2 cellular contexts compared by ENCODE assay signal in the genomic region with DNA sequence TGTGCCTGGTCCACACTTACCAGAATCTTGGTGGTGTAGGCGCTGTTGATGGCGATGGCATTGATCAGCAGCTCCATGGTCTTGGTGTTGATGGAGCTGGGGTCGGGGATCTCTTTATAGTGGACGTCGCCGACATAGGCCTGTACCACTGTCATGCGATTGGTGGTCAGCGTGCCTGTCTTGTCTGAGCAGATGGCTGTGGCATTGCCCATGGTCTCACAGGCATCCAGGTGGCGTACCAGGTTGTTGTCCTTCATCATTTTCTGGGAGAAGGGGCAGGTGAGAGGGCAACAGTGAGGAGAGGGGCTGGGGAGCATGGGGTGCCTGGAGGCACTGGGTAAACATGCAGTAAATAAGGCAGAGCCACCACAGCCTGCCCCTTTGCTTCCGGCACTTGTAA.
TF ChIP-seq lines count a peak whose summit lies in the region.

No MANE protein-coding gene starts in this region.

TF ChIP-seq in GM23338, 12 proteins besides CTCF, POLR2A, EP300 and RAD21 (continued from another document):
- no peak for TF ChIP-seq ETS1 (IDR thresholded peaks at IDR 0.05)
- no peak for TF ChIP-seq ZNF114 (CRISPR knock-in tag; IDR thresholded peaks at IDR 0.05)
- TF ChIP-seq ZNF331 (CRISPR knock-in tag; IDR thresholded peaks at IDR 0.05; ENCODE audit: low read depth), result no peak

TF ChIP-seq in WTC11, 78 proteins besides CTCF, POLR2A, EP300 and RAD21:
- TF ChIP-seq, protein P1, sequence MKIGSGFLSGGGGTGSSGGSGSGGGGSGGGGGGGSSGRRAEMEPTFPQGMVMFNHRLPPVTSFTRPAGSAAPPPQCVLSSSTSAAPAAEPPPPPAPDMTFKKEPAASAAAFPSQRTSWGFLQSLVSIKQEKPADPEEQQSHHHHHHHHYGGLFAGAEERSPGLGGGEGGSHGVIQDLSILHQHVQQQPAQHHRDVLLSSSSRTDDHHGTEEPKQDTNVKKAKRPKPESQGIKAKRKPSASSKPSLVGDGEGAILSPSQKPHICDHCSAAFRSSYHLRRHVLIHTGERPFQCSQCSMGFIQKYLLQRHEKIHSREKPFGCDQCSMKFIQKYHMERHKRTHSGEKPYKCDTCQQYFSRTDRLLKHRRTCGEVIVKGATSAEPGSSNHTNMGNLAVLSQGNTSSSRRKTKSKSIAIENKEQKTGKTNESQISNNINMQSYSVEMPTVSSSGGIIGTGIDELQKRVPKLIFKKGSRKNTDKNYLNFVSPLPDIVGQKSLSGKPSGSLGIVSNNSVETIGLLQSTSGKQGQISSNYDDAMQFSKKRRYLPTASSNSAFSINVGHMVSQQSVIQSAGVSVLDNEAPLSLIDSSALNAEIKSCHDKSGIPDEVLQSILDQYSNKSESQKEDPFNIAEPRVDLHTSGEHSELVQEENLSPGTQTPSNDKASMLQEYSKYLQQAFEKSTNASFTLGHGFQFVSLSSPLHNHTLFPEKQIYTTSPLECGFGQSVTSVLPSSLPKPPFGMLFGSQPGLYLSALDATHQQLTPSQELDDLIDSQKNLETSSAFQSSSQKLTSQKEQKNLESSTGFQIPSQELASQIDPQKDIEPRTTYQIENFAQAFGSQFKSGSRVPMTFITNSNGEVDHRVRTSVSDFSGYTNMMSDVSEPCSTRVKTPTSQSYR (CRISPR knock-in tag; IDR thresholded peaks at IDR 0.05), result no peak
- TF ChIP-seq ZNF396 (CRISPR knock-in tag; IDR thresholded peaks at IDR 0.05; ENCODE audit: borderline replicate concordance) (no peak), ZBTB21 (CRISPR knock-in tag; IDR thresholded peaks at IDR 0.05; ENCODE audit: borderline replicate concordance) (no peak), JUN (CRISPR knock-in tag; IDR thresholded peaks at IDR 0.05) (no peak), NFATC4 (CRISPR knock-in tag; IDR thresholded peaks at IDR 0.05) (no peak)
